In the genomic region with DNA sequence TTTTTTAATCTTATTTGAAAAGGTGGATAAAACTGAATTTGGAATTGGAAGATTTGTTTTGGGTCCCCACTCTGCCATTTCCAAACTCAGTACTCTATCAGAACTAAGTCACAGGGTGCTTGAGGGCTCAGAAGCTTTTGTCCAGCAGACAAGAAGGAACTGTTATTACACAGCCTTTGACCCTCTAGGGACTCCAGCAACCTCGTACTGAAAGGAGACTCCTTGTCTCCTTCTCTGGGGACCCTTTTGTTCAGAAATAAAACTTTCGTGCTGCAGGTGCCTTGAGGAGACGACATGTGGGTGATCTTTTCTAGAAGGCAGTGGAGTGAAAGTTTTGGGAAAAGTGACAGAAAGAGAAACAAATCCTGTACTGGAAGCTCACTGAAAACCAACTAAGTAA, we compare ENCODE assay signal across 28 cellular contexts. TPM values are rescaled to one million over a fixed set of nuclear protein-coding genes. Genes with fewer than 3 reads are reported as not detected.
"Had no signal": no experiment of that assay in that cellular context is flagged by ENCODE, and none has a peak within 500 bp of the region (broad histone marks: within the 10 kb centered on the region; RNA-seq: fewer than 3 reads in every experiment).

No MANE protein-coding gene starts in this region.

- H3K36me3 ChIP-seq: transverse colon, uterus had no signal

- H3K27me3 ChIP-seq: stomach, suprapubic skin, testis, thyroid gland, tibial artery, tibial nerve, transverse colon, upper lobe of left lung, upper lobe of right lung, uterus, vagina had no signal

- H3K27ac ChIP-seq: stomach, suprapubic skin, testis, thoracic aorta, thyroid gland, tibial artery, tibial nerve, transverse colon, upper lobe of left lung, upper lobe of right lung, uterus, vagina had no signal

- DNase-seq: stimulated activated CD4-positive, alpha-beta T cell treated with anti-CD3 and anti-CD28 coated beads, Interleukin-2, amount 100 ng/mL, for 48 hours; stimulated activated CD4-positive, alpha-beta T cell treated with anti-CD3 and anti-CD28 coated beads, Interleukin-4, amount 100 ng/mL, for 1 hour; stimulated activated CD4-positive, alpha-beta T cell treated with anti-CD3 and anti-CD28 coated beads, Interleukin-4, amount 100 ng/mL, for 24 hours; stimulated activated CD4-positive, alpha-beta T cell treated with anti-CD3 and anti-CD28 coated beads, Interleukin-4, amount 100 ng/mL, for 4 hours; stimulated activated CD8-positive, alpha-beta memory T cell treated with anti-CD3 and anti-CD28 coated beads, Interleukin-4, amount 100 ng/mL, for 48 hours; stimulated activated naive B cell treated with anti-CD40 and anti-IgM and Interleukin-4, amounts not matched to agents 10 μg/mL and 1 μg/mL and 100 μg/mL, for 72 hours; stimulated activated naive CD4-positive, alpha-beta T cell; stimulated activated naive CD4-positive, alpha-beta T cell treated with Interleukin-2 at 50 U/mL for 16 hours; stimulated activated naive CD8-positive, alpha-beta T cell treated with anti-CD3 and anti-CD28 coated beads, Interleukin-15, amount 100 ng/mL, for 72 hours; stimulated activated naive CD8-positive, alpha-beta T cell treated with anti-CD3 and anti-CD28 coated beads, Interleukin-15, Interleukin-2, amounts not matched to agents 100 U/mL and 50 U/mL, for 24 hours; stomach; substantia nigra; testis; thyroid gland; tibial artery; transverse colon; trophoblast cell; upper lobe of left lung; upper lobe of right lung; uterus had no signal

- H3K4me1 ChIP-seq: stomach, suprapubic skin, testis, thyroid gland, tibial artery, tibial nerve, transverse colon, upper lobe of left lung, upper lobe of right lung, uterus, vagina had no signal

- ATAC-seq: stimulated activated effector memory CD8-positive, alpha-beta T cell treated with anti-CD3 and anti-CD28 coated beads, Interleukin-12 subunit alpha, Interleukin-12 subunit beta, amount 100 ng/mL, for 72 hours; stimulated activated memory B cell treated with anti-CD40 and anti-IgM and Interleukin-4, amounts not matched to agents 10 μg/mL and 1 μg/mL and 100 μg/mL, for 72 hours; stimulated activated naive B cell treated with anti-CD40 and anti-IgM and Interleukin-4, amounts not matched to agents 10 μg/mL and 1 μg/mL and 100 μg/mL, for 72 hours; stimulated activated naive CD8-positive, alpha-beta T cell treated with anti-CD3 and anti-CD28 coated beads, Interleukin-15, amount 100 ng/mL, for 72 hours; stimulated activated naive CD8-positive, alpha-beta T cell treated with anti-CD3 and anti-CD28 coated beads, Interleukin-15, Interleukin-2, amounts not matched to agents 100 U/mL and 50 U/mL, for 24 hours; upper lobe of right lung had no signal

- H3K9me3 ChIP-seq: stomach, suprapubic skin, testis, thoracic aorta, thyroid gland, tibial artery, tibial nerve, transverse colon, upper lobe of left lung, upper lobe of right lung, uterus, vagina had no signal

- H3K4me3 ChIP-seq: stomach, suprapubic skin, testis, thoracic aorta, thyroid gland, tibial artery, tibial nerve, transverse colon, upper lobe of left lung, upper lobe of right lung, uterus, vagina had no signal

RNA-seq across cellular contexts. Expression of gene RNF39, which starts 21.9 kb away (rescaled TPM):
- total RNA-seq: subcutaneous adipose tissue, temporal lobe, thoracic aorta, thyroid gland had no signal

RNA-seq across cellular contexts. Expression of gene TRIM31, which starts 59.2 kb away (rescaled TPM):
- total RNA-seq: subcutaneous adipose tissue, temporal lobe, thyroid gland, tibial nerve, uterus, vagina had no signal
